8 cellular contexts compared by ENCODE assay signal in the genomic region with DNA sequence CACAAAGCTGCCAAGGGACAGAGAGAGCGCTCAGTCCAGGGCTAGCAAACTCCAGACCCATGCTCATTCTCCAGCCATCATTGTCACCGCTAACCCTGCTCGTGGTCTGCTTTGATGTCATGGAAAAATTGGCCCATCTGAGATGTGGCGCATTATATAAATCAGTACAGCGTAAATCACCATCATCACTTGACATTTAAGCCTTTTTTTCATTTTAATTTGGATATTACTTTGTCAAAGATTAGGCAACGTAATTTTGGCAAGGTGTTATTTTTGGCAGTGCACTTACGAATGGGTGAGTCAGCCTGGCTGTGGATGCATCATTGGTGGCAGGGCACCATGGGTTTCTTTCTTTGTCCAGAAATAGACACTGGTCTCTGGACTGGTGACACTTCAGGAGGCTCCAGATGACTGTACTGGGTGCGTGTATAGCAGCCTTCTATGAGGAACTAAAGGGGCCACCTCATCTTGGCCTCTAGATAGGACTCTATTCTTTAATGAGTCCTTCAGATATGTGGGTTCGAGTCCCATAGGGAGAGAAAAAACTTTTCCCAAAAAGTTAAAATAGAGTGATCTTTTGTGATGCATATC.
DNase-seq lines count a peak whose midpoint lies in the region; ATAC-seq and TF ChIP-seq lines count a peak whose summit lies in the region.

No MANE protein-coding gene starts in this region.

- ATAC-seq in HG02884 (IDR thresholded peaks at IDR 0.05; ENCODE audit: unreplicated experiment), result peak; percentile 86
- ATAC-seq in psoas muscle, result peak; percentile 98

- 57 to 73% (median 61%) methylated on average over 9 of the region's 9 CpGs for WGBS in psoas muscle, 3 donors
- WGBS in prostate gland, result 72% methylated on average over 9 of the region's 9 CpGs

- H3K4me1 ChIP-seq in psoas muscle, result peaks cover 42% of the 10 kb centered on the region
- H3K4me1 ChIP-seq in prostate gland (replicated peaks), result peaks cover 5% of the 10 kb centered on the region

- H3K27ac ChIP-seq in RWPE1 (peak overlapping the region; percentile 41), psoas muscle (peak overlapping the region; percentile 78), prostate gland (no peak overlapping the region)

- TF ChIP-seq CTCF in RWPE1 (conservative IDR thresholded peaks at IDR 0.05; ENCODE audit: low read depth) (no peak), psoas muscle (IDR thresholded peaks at IDR 0.05) (no peak), prostate gland (IDR thresholded peaks at IDR 0.05) (no peak)

- H3K4me3 ChIP-seq in psoas muscle (no peak overlapping the region), prostate gland (no peak overlapping the region)

- no peaks in the 10 kb centered on the region for H3K27me3 ChIP-seq in psoas muscle (ENCODE audit: insufficient read depth in 3 of 3, low read length in 2 of 3)
- no peaks in the 10 kb centered on the region for H3K27me3 ChIP-seq in prostate gland (replicated peaks; ENCODE audit: insufficient read depth)

- no peak for TF ChIP-seq POLR2A in prostate gland (IDR thresholded peaks at IDR 0.05)

- no peaks in the 10 kb centered on the region for H3K9me3 ChIP-seq in psoas muscle
- H3K9me3 ChIP-seq in prostate gland, result no peaks in the 10 kb centered on the region

- CTCF ChIA-PET in RWPE1 (lab: Yijun Ruan, JAX), result interaction anchor here (0.8 kb wide), 1 partner anchor 175 kb away, joined by 4 read pairs; no protein-coding TSS in a partner anchor

- intact Hi-C loops in psoas muscle (cut with DNase I), result no loop called here
- intact Hi-C loops in prostate gland (cut with DNase I), result no loop called here

- DNase-seq in NK-92 treated with Interleukin-12 subunit alpha and Interleukin-12 subunit beta, amount 100 ng/mL, for 24 hours (lab: John Stamatoyannopoulos, UW), result peak; percentile 56
- no peak for DNase-seq in NK-92 (lab: John Stamatoyannopoulos, UW; ENCODE audit: unreplicated experiment)
- peak; percentile 70 for DNase-seq in RWPE1 (ENCODE audit: low spot score)
- DNase-seq in psoas muscle, result peak; percentile 56 to 78
- DNase-seq in 8988T, result no peak
- no peak for DNase-seq in activated CD8-positive, alpha-beta memory T cell treated with anti-CD3 and anti-CD28 coated beads, Interleukin-2, amount 50 U/mL, for 4 hours
- DNase-seq in prostate gland (ENCODE audit: low spot score), result no peak

- POLR2A ChIA-PET in RWPE1 (lab: Yijun Ruan, JAX; ENCODE audit: low non-redundant PET), result no interaction called here

- no peaks in the 10 kb centered on the region for H3K36me3 ChIP-seq in psoas muscle (ENCODE audit: insufficient read depth in 1 of 2, low read depth in 1 of 2)
- no peaks in the 10 kb centered on the region for H3K36me3 ChIP-seq in prostate gland

Comparison
In these comparisons a context has a peak if more than half of its experiments do, and no peak if none do; other contexts are left out.
1. DNase-seq: peak in NK-92 treated with Interleukin-12 subunit alpha and Interleukin-12 subunit beta, amount 100 ng/mL, for 24 hours (single experiment), RWPE1 (single experiment) and psoas muscle (2 of 2); none in NK-92 (single experiment), 8988T (single experiment), activated CD8-positive, alpha-beta memory T cell treated with anti-CD3 and anti-CD28 coated beads, Interleukin-2, amount 50 U/mL, for 4 hours (single experiment) and prostate gland (single experiment).
2. H3K27ac ChIP-seq: peak in RWPE1 (single experiment) and psoas muscle (single experiment); none in prostate gland (0 of 2).